Comparison of ENCODE assay signal across 21 cellular contexts in the genomic region with DNA sequence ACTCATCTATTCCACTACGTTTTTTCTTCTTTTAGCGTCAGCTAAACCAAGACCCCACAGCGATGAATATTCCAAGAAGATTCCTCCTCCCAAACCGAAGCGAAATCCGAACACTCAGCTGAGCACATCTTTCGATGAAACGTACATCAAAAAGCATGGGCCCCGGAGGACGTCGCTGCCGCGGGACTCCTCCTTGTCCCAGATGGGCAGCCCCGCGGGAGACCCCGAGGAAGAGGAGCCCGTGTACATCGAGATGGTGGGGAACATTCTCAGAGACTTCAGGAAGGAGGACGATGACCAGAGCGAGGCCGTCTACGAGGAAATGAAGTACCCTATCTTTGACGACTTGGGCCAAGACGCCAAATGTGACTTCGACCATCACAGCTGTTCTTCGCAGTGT.
"Had no signal": no experiment of that assay in that cellular context is flagged by ENCODE, and none has a peak within 500 bp of the region (broad histone marks: within the 10 kb centered on the region; RNA-seq: fewer than 3 reads in every experiment).

No MANE protein-coding gene starts in this region.

- H3K9me3 Mint-ChIP-seq: mesothelial cell of epicardium had no signal

- H3K36me3 ChIP-seq: esophagus squamous epithelium, gastrocnemius medialis, heart right ventricle, left lung, lower lobe of right lung had no signal

- H3K4me3 Mint-ChIP-seq: mesothelial cell of epicardium, naive B cell had no signal

- H3K9me3 ChIP-seq: esophagus squamous epithelium, gastrocnemius medialis, heart right ventricle, left lung, lower lobe of right lung, mucosa of descending colon had no signal

- H3K27me3 ChIP-seq: dorsolateral prefrontal cortex, esophagus squamous epithelium, gastrocnemius medialis, left lung had no signal

- H3K27ac ChIP-seq: coronary artery, dorsolateral prefrontal cortex, esophagus squamous epithelium, gastrocnemius medialis, heart right ventricle, left lung, lower lobe of right lung had no signal

- H3K27ac Mint-ChIP-seq: mesothelial cell of epicardium, naive B cell had no signal

- H3K4me3 ChIP-seq: coronary artery, dorsolateral prefrontal cortex, esophagus squamous epithelium, gastrocnemius medialis, heart right ventricle, left lung, lower lobe of right lung, mucosa of descending colon had no signal

- H3K4me1 ChIP-seq: esophagus squamous epithelium, gastrocnemius medialis, heart right ventricle, left lung, lower lobe of right lung had no signal

- ATAC-seq: gastrocnemius medialis, heart right ventricle, left cardiac atrium, left lung, left ventricle myocardium superior, mucosa of descending colon had no signal

- H3K4me1 Mint-ChIP-seq: naive B cell had no signal

- DNase-seq: dermis blood vessel endothelial cell; effector CD4-positive, alpha-beta T cell; effector memory CD4-positive, alpha-beta T cell; esophagus squamous epithelium; foreskin fibroblast; foreskin melanocyte; gastrocnemius medialis; glutamatergic neuron; head of caudate nucleus; hippocampal formation; left cardiac atrium; lower lobe of right lung; mesenchymal stem cell; mucosa of descending colon; naive B cell had no signal

- H3K36me3 Mint-ChIP-seq: mesothelial cell of epicardium, naive B cell had no signal
